19 cellular contexts compared by ENCODE assay signal in the genomic region with DNA sequence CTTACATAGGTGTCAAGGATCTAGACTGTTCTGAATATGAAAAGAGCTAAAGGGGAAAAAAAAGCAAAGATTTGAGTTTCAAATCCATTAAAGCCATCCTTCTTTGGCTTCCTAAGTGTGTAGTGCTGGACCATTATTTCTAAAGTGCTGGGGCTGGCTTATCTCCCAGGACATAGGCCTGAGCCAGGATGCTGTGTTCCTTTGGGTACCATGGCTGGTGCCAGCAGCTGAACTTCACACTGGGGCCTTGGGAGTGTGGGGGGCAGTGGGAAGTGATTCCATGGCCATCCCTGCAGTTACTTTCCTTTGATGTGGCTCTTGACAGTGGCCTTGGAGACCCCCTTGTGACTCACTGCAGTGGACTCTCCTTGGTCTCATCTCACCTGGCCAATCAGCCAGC. TPM values are rescaled to one million over a fixed set of nuclear protein-coding genes. Genes with fewer than 3 reads are reported as not detected.
DNase-seq lines count a peak whose midpoint lies in the region; FAIRE-seq and TF ChIP-seq lines count a peak whose summit lies in the region.
"Had no signal": no experiment of that assay in that cellular context is flagged by ENCODE, and none has a peak within 500 bp of the region (broad histone marks: within the 10 kb centered on the region; RNA-seq: fewer than 3 reads in every experiment).

No MANE protein-coding gene starts in this region.

- H3K36me3 Mint-ChIP-seq in osteocyte (ENCODE audit: unreplicated experiment): no peaks in the 10 kb centered on the region
- H3K36me3 Mint-ChIP-seq: CD8-positive, alpha-beta T cell had no signal

- peaks cover 4% of the 10 kb centered on the region for H3K27me3 ChIP-seq in bronchial epithelial cell (ENCODE audit: control insufficient read depth, insufficient read depth, low read length)
- H3K27me3 ChIP-seq: BLaER1 treated with 17β-estradiol and CSF1 and Interleukin-3, amounts not matched to agents 10 nM and 100 nM had no signal

- no peak overlapping the region for H3K4me3 ChIP-seq in bronchial epithelial cell (ENCODE audit: low read depth, low read length)
- H3K4me3 ChIP-seq: A549; BLaER1 treated with 17β-estradiol and CSF1 and Interleukin-3, amounts not matched to agents 10 nM and 100 nM had no signal

- no peak overlapping the region for H3K27ac Mint-ChIP-seq in osteocyte (ENCODE audit: unreplicated experiment)
- H3K27ac Mint-ChIP-seq: B cell; CD4-positive, alpha-beta T cell; CD8-positive, alpha-beta T cell had no signal

- DNase-seq in bronchial epithelial cell (ENCODE audit: low read depth): no peak
- DNase-seq in medulla oblongata (ENCODE audit: extremely low spot score): peak; percentile 21
- DNase-seq in osteocyte (ENCODE audit: extremely low spot score, unreplicated experiment): peak; percentile 44
- no peak for DNase-seq in NCI-H2081 treated with DMSO at 0.1 percent for 48 hours (lab: John Stamatoyannopoulos, UW)
- no peak for DNase-seq in NCI-H146 treated with DMSO at 0.1 percent for 48 hours (lab: John Stamatoyannopoulos, UW; ENCODE audit: unreplicated experiment)
- DNase-seq: AML-193; Caco-2; Calu3; CD4-positive, alpha-beta T cell; CD8-positive, alpha-beta T cell; DMS79 treated with DMSO at 0.1 percent for 48 hours; GF-D8 had no signal

- TF ChIP-seq CTCF in bronchial epithelial cell (IDR thresholded peaks at IDR 0.05; ENCODE audit: insufficient read depth, low read length, severe bottlenecking): no peak
- no peak for TF ChIP-seq CTCF in osteocyte (IDR thresholded peaks at IDR 0.05)

- FAIRE-seq in bronchial epithelial cell (lab: Jason Lieb, UNC): peak; percentile 7
- FAIRE-seq: A549, D721Med, G401.6, GM12891 had no signal

- no peaks in the 10 kb centered on the region for H3K4me1 Mint-ChIP-seq in osteocyte (ENCODE audit: unreplicated experiment)
- H3K4me1 Mint-ChIP-seq: B cell had no signal

- no peak overlapping the region for H3K4me3 Mint-ChIP-seq in osteocyte (ENCODE audit: unreplicated experiment)
- H3K4me3 Mint-ChIP-seq: B cell; CD4-positive, alpha-beta T cell; CD8-positive, alpha-beta T cell had no signal

- H3K36me3 ChIP-seq in bronchial epithelial cell (ENCODE audit: control insufficient read depth, insufficient read depth, low read length): no peaks in the 10 kb centered on the region
- H3K36me3 ChIP-seq: BLaER1 treated with 17β-estradiol and CSF1 and Interleukin-3, amounts not matched to agents 10 nM and 100 nM had no signal

- H3K27me3 Mint-ChIP-seq in osteocyte (ENCODE audit: unreplicated experiment): peaks cover 2% of the 10 kb centered on the region

- no peaks in the 10 kb centered on the region for H3K9me3 Mint-ChIP-seq in osteocyte (ENCODE audit: unreplicated experiment)
- H3K9me3 Mint-ChIP-seq: CD8-positive, alpha-beta T cell had no signal

RNA-seq across cellular contexts. Expression of gene PRMT8, which starts 20.8 kb away (rescaled TPM):
- total RNA-seq in bronchial epithelial cell: 0.51 and 1.8 TPM in 2 replicates
- total RNA-seq in osteocyte: not detected in 2 replicates
- total RNA-seq: A172; B cell; Caco-2; Calu3; CD4-positive, alpha-beta T cell; CD8-positive, alpha-beta T cell had no signal

Comparison
In these comparisons a context has a peak if more than half of its experiments do, and no peak if none do; other contexts are left out.
1. DNase-seq: peak in medulla oblongata (single experiment) and osteocyte (single experiment); none in bronchial epithelial cell (single experiment), NCI-H2081 treated with DMSO at 0.1 percent for 48 hours (single experiment) and NCI-H146 treated with DMSO at 0.1 percent for 48 hours (single experiment).